Comparison of ENCODE assay signal across 9 cellular contexts in genomic region chr5:181161534-181162175, GRCh38. TPM values are rescaled to one million over a fixed set of nuclear protein-coding genes. Genes with fewer than 3 reads are reported as not detected.
DNase-seq lines count a peak whose midpoint lies in the region; ATAC-seq, FAIRE-seq and TF ChIP-seq lines count a peak whose summit lies in the region.
"Had no signal": no experiment of that assay in that cellular context is flagged by ENCODE, and none has a peak within 500 bp of the region (broad histone marks: within the 10 kb centered on the region; RNA-seq: fewer than 3 reads in every experiment).

No MANE protein-coding gene starts in this region.

- no peak overlapping the region for H2BK20ac ChIP-seq in H9 (ENCODE audit: low read depth, low read length, poor library complexity, severe bottlenecking)

- peak overlapping the region; percentile 45; the same call in 1 of the 2 replicates for H3K14ac ChIP-seq in H9 (ENCODE audit: insufficient read depth, low read length)

- H3K9ac ChIP-seq in H9 (ENCODE audit: extremely low read depth, insufficient read length, low read length) (no peak overlapping the region), keratinocyte (ENCODE audit: control insufficient read depth, extremely low read depth, insufficient read depth, low read length) (peak overlapping the region; percentile 30)

- peak overlapping the region in 1 of 3 experiments; percentile 99; a peak in 2 of 7 replicates for H3K27ac Mint-ChIP-seq in H9
- H3K27ac Mint-ChIP-seq in activated T-helper 2 cell treated with anti-CD3 and anti-CD28 coated beads, Interferon-gamma antibody, Interleukin-2, Interleukin-4, amounts not matched to agents 10 μg/mL and 5 μg/mL and 100 μg/mL, durations not matched to agents 14 hours and 24 hours and 36 hours, result peak overlapping the region; percentile 95

- intact Hi-C loops in activated T-helper 2 cell treated with anti-CD3 and anti-CD28 coated beads, Interferon-gamma antibody, Interleukin-2, Interleukin-4, amounts not matched to agents 10 μg/mL and 5 μg/mL and 100 μg/mL, durations not matched to agents 14 hours and 24 hours and 36 hours (cut with micrococcal nuclease), result loop anchor here (5.0 kb wide), 1 partner anchor 109 kb away; no protein-coding TSS in a partner anchor

- H3T11ph ChIP-seq in H9 (ENCODE audit: low read length), result peak overlapping the region; percentile 10

- no peak overlapping the region for H2BK5ac ChIP-seq in H9 (ENCODE audit: insufficient read length, low read length)

- H3K4me1 ChIP-seq in H9 (ENCODE audit: insufficient read depth, low read length) (no peaks in the 10 kb centered on the region), keratinocyte (ENCODE audit: control insufficient read depth, extremely low read depth, insufficient read depth, low read length) (peaks cover 12% of the 10 kb centered on the region)

- no peak for ATAC-seq in GM21619 (IDR thresholded peaks at IDR 0.05; ENCODE audit: unreplicated experiment)

- no peak overlapping the region for H3K56ac ChIP-seq in H9 (ENCODE audit: insufficient read length, low read depth, low read length)

- H3K27ac ChIP-seq in H9 (ENCODE audit: insufficient read length, low read depth, low read length) (no peak overlapping the region), keratinocyte (ENCODE audit: control insufficient read depth, insufficient read depth, low read length) (peak overlapping the region; percentile 51)

- H3K23me2 ChIP-seq in H9 (ENCODE audit: insufficient read length, low read depth, low read length, poor library complexity, severe bottlenecking), result peaks cover 8% of the 10 kb centered on the region

- H2AK5ac ChIP-seq in H9 (ENCODE audit: insufficient read length, low read length), result no peak overlapping the region

- H3K4me3 ChIP-seq in AG10803 (ENCODE audit: low read length) (peak overlapping the region; percentile 50), keratinocyte (ENCODE audit: control insufficient read depth in 2 of 3, extremely low read depth in 1 of 3, insufficient read depth in 2 of 3, low read depth in 1 of 3, low read length in 3 of 3) (peak overlapping the region in 1 of 3 experiments; percentile 52)

- H3K23ac ChIP-seq in H9 (ENCODE audit: insufficient read length, low read depth, low read length), result no peak overlapping the region

- H2AFZ ChIP-seq in H9 (ENCODE audit: low read length) (no peak overlapping the region), keratinocyte (ENCODE audit: control insufficient read depth, low read length) (peak overlapping the region; percentile 63)

- H2BK120ac ChIP-seq in H9 (ENCODE audit: low read depth, low read length, poor library complexity, severe bottlenecking), result no peak overlapping the region

- H3K79me2 ChIP-seq in H9 (ENCODE audit: insufficient read depth, low read length) (no peaks in the 10 kb centered on the region), keratinocyte (ENCODE audit: control insufficient read depth, insufficient read depth, low read length) (no peaks in the 10 kb centered on the region)

- no CpG with 5 or more reads among the region's 4 CpGs for WGBS in H9 (ENCODE audit: extremely low coverage, insufficient read length, low lambda C conversion rate)

- no peaks in the 10 kb centered on the region; a peak in 1 of 7 replicates for H3K36me3 Mint-ChIP-seq in H9 (ENCODE audit: insufficient read depth in 1 of 3, low read depth in 3 of 3)
- no peaks in the 10 kb centered on the region for H3K36me3 Mint-ChIP-seq in activated T-helper 2 cell treated with anti-CD3 and anti-CD28 coated beads, Interferon-gamma antibody, Interleukin-2, Interleukin-4, amounts not matched to agents 10 μg/mL and 5 μg/mL and 100 μg/mL, durations not matched to agents 14 hours and 24 hours and 36 hours (ENCODE audit: low read depth)

- no peak overlapping the region for H4K5ac ChIP-seq in H9 (ENCODE audit: insufficient read length, low read depth, low read length)

- H4K91ac ChIP-seq in H9 (ENCODE audit: insufficient read length, low read depth, low read length), result no peak overlapping the region

- DNase-seq in AG10803 (ENCODE audit: low read depth) (no peak), H9 (no peak), keratinocyte (ENCODE audit: low read depth, low spot score) (no peak), OCI-M2 (lab: John Stamatoyannopoulos, UW; ENCODE audit: unreplicated experiment) (no peak), kidney glomerular epithelial cell (lab: John Stamatoyannopoulos, UW) (no peak), 8988T (no peak)
- DNase-seq in activated T-helper 2 cell treated with anti-CD3 and anti-CD28 coated beads, Interferon-gamma antibody, Interleukin-2, Interleukin-4, amounts not matched to agents 10 μg/mL and 5 μg/mL and 100 μg/mL, durations not matched to agents 14 hours and 24 hours and 36 hours (ENCODE audit: low spot score), result no peak

- H3K36me3 ChIP-seq in keratinocyte (ENCODE audit: control insufficient read depth in 2 of 2, extremely low read depth in 1 of 2, insufficient read depth in 2 of 2, low read length in 2 of 2), result no peaks in the 10 kb centered on the region

- H2BK15ac ChIP-seq in H9 (ENCODE audit: low read depth, low read length), result no peak overlapping the region

- H3K27me3 Mint-ChIP-seq in H9 (ENCODE audit: low read depth), result peaks cover 42% of the 10 kb centered on the region
- peaks cover 9% of the 10 kb centered on the region for H3K27me3 Mint-ChIP-seq in activated T-helper 2 cell treated with anti-CD3 and anti-CD28 coated beads, Interferon-gamma antibody, Interleukin-2, Interleukin-4, amounts not matched to agents 10 μg/mL and 5 μg/mL and 100 μg/mL, durations not matched to agents 14 hours and 24 hours and 36 hours (ENCODE audit: low read depth)

- H3K27me3 ChIP-seq in H9 (ENCODE audit: insufficient read depth, low read length) (no peaks in the 10 kb centered on the region), keratinocyte (ENCODE audit: control insufficient read depth, extremely low read depth, insufficient read depth, low read length) (no peaks in the 10 kb centered on the region)

- H3K4me2 ChIP-seq in H9 (ENCODE audit: insufficient read depth, insufficient read length, low read length), result no peak overlapping the region
- peak overlapping the region; percentile 65 for H3K4me2 ChIP-seq in keratinocyte (ENCODE audit: control insufficient read depth, extremely low read depth, insufficient read depth, low read depth, low read length)

- peaks cover 19 to 28% of the 10 kb centered on the region in 2 experiments for H3K4me1 Mint-ChIP-seq in H9
- H3K4me1 Mint-ChIP-seq in activated T-helper 2 cell treated with anti-CD3 and anti-CD28 coated beads, Interferon-gamma antibody, Interleukin-2, Interleukin-4, amounts not matched to agents 10 μg/mL and 5 μg/mL and 100 μg/mL, durations not matched to agents 14 hours and 24 hours and 36 hours (ENCODE audit: low read depth), result peaks cover 34% of the 10 kb centered on the region

- peak overlapping the region; percentile 89 for H3K18ac ChIP-seq in H9 (ENCODE audit: insufficient read length, low read depth, low read length)

- H3K9me1 ChIP-seq in keratinocyte (ENCODE audit: control insufficient read depth, extremely low read depth, insufficient read depth, low read length), result no peaks in the 10 kb centered on the region

- H3K9me3 ChIP-seq in H9 (ENCODE audit: control insufficient read depth, low read depth, low read length), result no peaks in the 10 kb centered on the region
- H3K9me3 ChIP-seq in keratinocyte (ENCODE audit: control insufficient read depth, low read depth, low read length), result no peaks in the 10 kb centered on the region

- dilution Hi-C loops in keratinocyte (cut with MboI; ENCODE audit: extremely low pct_ligation_motif_present, low sequenced_read_pairs), result no loop called here

- TF ChIP-seq CTCF in AG10803 (conservative IDR thresholded peaks at IDR 0.05; ENCODE audit: low read length) (no peak), H9 (conservative IDR thresholded peaks at IDR 0.05) (no peak), keratinocyte (optimal IDR thresholded peaks at IDR 0.05 in 1 of 3, IDR thresholded peaks at IDR 0.05 in 1 of 3, conservative IDR thresholded peaks at IDR 0.05 in 1 of 3; ENCODE audit: extremely low read depth in 1 of 3, insufficient read depth in 2 of 3, low read length in 3 of 3) (no peak)

- no peak for FAIRE-seq in keratinocyte (lab: Jason Lieb, UNC)

- H4K20me1 ChIP-seq in H9 (ENCODE audit: control insufficient read depth, insufficient read depth, insufficient read length), result no peaks in the 10 kb centered on the region
- H4K20me1 ChIP-seq in keratinocyte (ENCODE audit: control insufficient read depth, extremely low read depth, insufficient read depth, low read length), result no peaks in the 10 kb centered on the region

- H3K4ac ChIP-seq in H9 (ENCODE audit: low read depth, low read length), result no peak overlapping the region; the same call in 1 of the 2 replicates

- no peak overlapping the region for H4K8ac ChIP-seq in H9 (replicated peaks; ENCODE audit: insufficient read length, low read depth, low read length)

- peak overlapping the region; percentile 84 for H2BK12ac ChIP-seq in H9 (ENCODE audit: insufficient read length, low read depth, low read length)

- H3K79me1 ChIP-seq in H9 (ENCODE audit: insufficient read depth, low read depth, low read length, poor library complexity, severe bottlenecking), result no peaks in the 10 kb centered on the region

- no peaks in the 10 kb centered on the region; a peak in 4 of 5 replicates for H3K9me3 Mint-ChIP-seq in H9
- no peaks in the 10 kb centered on the region for H3K9me3 Mint-ChIP-seq in activated T-helper 2 cell treated with anti-CD3 and anti-CD28 coated beads, Interferon-gamma antibody, Interleukin-2, Interleukin-4, amounts not matched to agents 10 μg/mL and 5 μg/mL and 100 μg/mL, durations not matched to agents 14 hours and 24 hours and 36 hours

- peak overlapping the region; percentile 56 to 70; a peak in 3 of 5 replicates for H3K4me3 Mint-ChIP-seq in H9
- peak overlapping the region; percentile 71 for H3K4me3 Mint-ChIP-seq in activated T-helper 2 cell treated with anti-CD3 and anti-CD28 coated beads, Interferon-gamma antibody, Interleukin-2, Interleukin-4, amounts not matched to agents 10 μg/mL and 5 μg/mL and 100 μg/mL, durations not matched to agents 14 hours and 24 hours and 36 hours (ENCODE audit: low read depth)

RNA-seq across cellular contexts. Expression of gene OR2V2, which starts 14.3 kb away (rescaled TPM):
- not detected in 2 replicates for total RNA-seq in H9 (2021)
- not detected in 2 replicates for total RNA-seq in activated T-helper 2 cell treated with anti-CD3 and anti-CD28 coated beads, Interferon-gamma antibody, Interleukin-2, Interleukin-4, amounts not matched to agents 10 μg/mL and 5 μg/mL and 100 μg/mL, durations not matched to agents 14 hours and 24 hours and 36 hours
- polyA plus RNA-seq in keratinocyte, result not detected in 3 replicates
- not detected for polyA plus RNA-seq in keratinocyte (2011; ENCODE audit: low read depth)
- polyA plus RNA-seq in keratinocyte (2011; cell fraction: cytosol; rRNA removed), result not detected in 2 replicates
- not detected in 2 replicates for polyA plus RNA-seq in keratinocyte (2011; cell fraction: nucleus; rRNA removed)
- not detected in 2 replicates for polyA plus RNA-seq in keratinocyte (2012; ENCODE audit: low replicate concordance)
- not detected in 3 replicates for polyA minus RNA-seq in keratinocyte
- not detected for polyA minus RNA-seq in keratinocyte (2011; cell fraction: cytosol; rRNA and poly(A)+ RNA removed)
- not detected in 2 replicates for polyA minus RNA-seq in keratinocyte (2011; cell fraction: nucleus; rRNA and poly(A)+ RNA removed)
- total RNA-seq: G401 had no signal

RNA-seq across cellular contexts. Expression of gene OR2V1, which starts 30.7 kb away (rescaled TPM):
- total RNA-seq in H9 (2021), result not detected in 2 replicates
- not detected in 2 replicates for total RNA-seq in activated T-helper 2 cell treated with anti-CD3 and anti-CD28 coated beads, Interferon-gamma antibody, Interleukin-2, Interleukin-4, amounts not matched to agents 10 μg/mL and 5 μg/mL and 100 μg/mL, durations not matched to agents 14 hours and 24 hours and 36 hours
- not detected in 3 replicates for polyA plus RNA-seq in keratinocyte
- not detected for polyA plus RNA-seq in keratinocyte (2011; ENCODE audit: low read depth)
- not detected in 2 replicates for polyA plus RNA-seq in keratinocyte (2011; cell fraction: cytosol; rRNA removed)
- polyA plus RNA-seq in keratinocyte (2011; cell fraction: nucleus; rRNA removed), result not detected in 2 replicates
- polyA plus RNA-seq in keratinocyte (2012; ENCODE audit: low replicate concordance), result not detected in 2 replicates
- polyA minus RNA-seq in keratinocyte, result not detected in 3 replicates
- polyA minus RNA-seq in keratinocyte (2011; cell fraction: cytosol; rRNA and poly(A)+ RNA removed), result not detected
- not detected in 2 replicates for polyA minus RNA-seq in keratinocyte (2011; cell fraction: nucleus; rRNA and poly(A)+ RNA removed)
- total RNA-seq: G401 had no signal

RNA-seq across cellular contexts. Expression of gene TRIM7, which starts 43.3 kb away (rescaled TPM):
- not detected in 2 replicates for total RNA-seq in H9 (2021)
- 3.9 and 4.8 TPM in 2 replicates for total RNA-seq in activated T-helper 2 cell treated with anti-CD3 and anti-CD28 coated beads, Interferon-gamma antibody, Interleukin-2, Interleukin-4, amounts not matched to agents 10 μg/mL and 5 μg/mL and 100 μg/mL, durations not matched to agents 14 hours and 24 hours and 36 hours
- polyA plus RNA-seq in keratinocyte, result 21.7 to 27.6 TPM (median 22.4 TPM) in 3 replicates
- 8.8 TPM for polyA plus RNA-seq in keratinocyte (2011; ENCODE audit: low read depth)
- polyA plus RNA-seq in keratinocyte (2011; cell fraction: cytosol; rRNA removed), result 20.1 and 22.0 TPM in 2 replicates
- 28.5 and 29.7 TPM in 2 replicates for polyA plus RNA-seq in keratinocyte (2011; cell fraction: nucleus; rRNA removed)
- polyA plus RNA-seq in keratinocyte (2012; ENCODE audit: low replicate concordance), result 16.7 and 25.6 TPM in 2 replicates
- polyA minus RNA-seq in keratinocyte, result 7.2 to 10.6 TPM (median 8.1 TPM) in 3 replicates
- 15.7 TPM for polyA minus RNA-seq in keratinocyte (2011; cell fraction: cytosol; rRNA and poly(A)+ RNA removed)
- 7.7 and 9.9 TPM in 2 replicates for polyA minus RNA-seq in keratinocyte (2011; cell fraction: nucleus; rRNA and poly(A)+ RNA removed)
